Comparison of ENCODE assay signal across 30 cellular contexts in genomic region chr21:34706337-34706736, GRCh38. TPM values are rescaled to one million over a fixed set of nuclear protein-coding genes. Genes with fewer than 3 reads are reported as not detected.
"Had no signal": no experiment of that assay in that cellular context is flagged by ENCODE, and none has a peak within 500 bp of the region (broad histone marks: within the 10 kb centered on the region; RNA-seq: fewer than 3 reads in every experiment).

No MANE protein-coding gene starts in this region.

- H3K9me2 ChIP-seq: SK-N-SH had no signal

- H3K4me2 ChIP-seq: KMS-11, SK-N-SH had no signal

- H3K9ac ChIP-seq: KMS-11, SK-N-SH had no signal

- H3K9me3 Mint-ChIP-seq: activated CD4-positive, alpha-beta T cell treated with anti-CD3 and anti-CD28 coated beads, Interleukin-2, amount 10 ng/mL, durations not matched to agents 7 days and 5 days; activated naive CD4-positive, alpha-beta T cell treated with anti-CD3 and anti-CD28 coated beads, Interleukin-2, amount 50 U/mL, for 24 hours; activated naive CD8-positive, alpha-beta T cell treated with anti-CD3 and anti-CD28 coated beads, Interleukin-2, amount 10 ng/mL, durations not matched to agents 7 days and 5 days; activated T-cell treated with anti-CD3 and anti-CD28 coated beads, Interleukin-2, amount 50 U/mL, for 24 hours; activated T-helper 2 cell treated with anti-CD3 and anti-CD28 coated beads, Interferon-gamma antibody, Interleukin-2, Interleukin-4, amounts not matched to agents 10 μg/mL and 5 μg/mL and 100 μg/mL, durations not matched to agents 14 hours and 24 hours and 36 hours; central memory CD8-positive, alpha-beta T cell; T-helper 1 cell treated with Interleukin-12 subunit alpha and Interleukin-12 subunit beta and Interleukin-4 antibody, amounts not matched to agents 30 μg/mL and 1 μg/mL, for 36 hours; T-helper 2 cell treated with Interferon-gamma antibody and Interleukin-4, amounts not matched to agents 5 μg/mL and 100 μg/mL, for 36 hours had no signal

- H3K27me3 ChIP-seq: ascending aorta, cardiac muscle cell, Peyer's patch, SJSA1 had no signal

- H3K27ac Mint-ChIP-seq: activated CD4-positive, alpha-beta T cell treated with anti-CD3 and anti-CD28 coated beads, Interleukin-2, amount 10 ng/mL, durations not matched to agents 7 days and 5 days; activated CD8-positive, alpha-beta T cell treated with anti-CD3 and anti-CD28 coated beads, Interleukin-2, amount 10 ng/mL, durations not matched to agents 7 days and 5 days; activated naive CD4-positive, alpha-beta T cell treated with anti-CD3 and anti-CD28 coated beads, Interleukin-2, amount 50 U/mL, for 24 hours; activated naive CD8-positive, alpha-beta T cell treated with anti-CD3 and anti-CD28 coated beads, Interleukin-2, amount 10 ng/mL, durations not matched to agents 7 days and 5 days; activated T-cell treated with anti-CD3 and anti-CD28 coated beads, Interleukin-2, amount 50 U/mL, for 24 hours; activated T-helper 2 cell treated with anti-CD3 and anti-CD28 coated beads, Interferon-gamma antibody, Interleukin-2, Interleukin-4, amounts not matched to agents 10 μg/mL and 5 μg/mL and 100 μg/mL, durations not matched to agents 14 hours and 24 hours and 36 hours; T-helper 1 cell treated with Interleukin-12 subunit alpha and Interleukin-12 subunit beta and Interleukin-4 antibody, amounts not matched to agents 30 μg/mL and 1 μg/mL, for 36 hours; T-helper 2 cell treated with Interferon-gamma antibody and Interleukin-4, amounts not matched to agents 5 μg/mL and 100 μg/mL, for 36 hours had no signal

- H3K9me3 ChIP-seq: ascending aorta, Peyer's patch, SJSA1, SK-N-SH had no signal

- H3K4me1 ChIP-seq: ascending aorta, Peyer's patch had no signal

- ATAC-seq: activated CD8-positive, alpha-beta T cell treated with anti-CD3 and anti-CD28 coated beads, Interleukin-2, amount 10 ng/mL, durations not matched to agents 7 days and 5 days; PC-3 had no signal

- H3K36me3 Mint-ChIP-seq: activated naive CD4-positive, alpha-beta T cell treated with anti-CD3 and anti-CD28 coated beads, Interleukin-2, amount 50 U/mL, for 24 hours; activated naive CD8-positive, alpha-beta T cell treated with anti-CD3 and anti-CD28 coated beads, Interleukin-2, amount 10 ng/mL, durations not matched to agents 7 days and 5 days had no signal

- H3K4me3 Mint-ChIP-seq: activated CD4-positive, alpha-beta T cell treated with anti-CD3 and anti-CD28 coated beads, Interleukin-2, amount 10 ng/mL, durations not matched to agents 7 days and 5 days; activated CD8-positive, alpha-beta T cell treated with anti-CD3 and anti-CD28 coated beads, Interleukin-2, amount 10 ng/mL, durations not matched to agents 7 days and 5 days; activated naive CD4-positive, alpha-beta T cell treated with anti-CD3 and anti-CD28 coated beads, Interleukin-2, amount 50 U/mL, for 24 hours; activated naive CD8-positive, alpha-beta T cell treated with anti-CD3 and anti-CD28 coated beads, Interleukin-2, amount 10 ng/mL, durations not matched to agents 7 days and 5 days; activated T-cell treated with anti-CD3 and anti-CD28 coated beads, Interleukin-2, amount 50 U/mL, for 24 hours; central memory CD8-positive, alpha-beta T cell; T-helper 1 cell treated with Interleukin-12 subunit alpha and Interleukin-12 subunit beta and Interleukin-4 antibody, amounts not matched to agents 30 μg/mL and 1 μg/mL, for 36 hours; T-helper 2 cell treated with Interferon-gamma antibody and Interleukin-4, amounts not matched to agents 5 μg/mL and 100 μg/mL, for 36 hours had no signal

- H3K36me3 ChIP-seq: ascending aorta, cardiac muscle cell, Peyer's patch, SJSA1 had no signal

- DNase-seq: activated CD4-positive, alpha-beta T cell treated with anti-CD3 and anti-CD28 coated beads, Interleukin-2, amount 10 ng/mL, durations not matched to agents 7 days and 5 days; activated CD4-positive, alpha-beta T cell treated with anti-CD3 and anti-CD28 coated beads, Interleukin-2, amount 50 U/mL, for 48 hours; activated CD8-positive, alpha-beta T cell treated with anti-CD3 and anti-CD28 coated beads, Interleukin-2, amount 10 ng/mL, durations not matched to agents 7 days and 5 days; activated gamma-delta T cell; activated naive CD4-positive, alpha-beta T cell treated with Interleukin-2 at 50 U/mL for 16 hours; activated naive CD8-positive, alpha-beta T cell treated with anti-CD3 and anti-CD28 coated beads, Interleukin-2, amount 10 ng/mL, durations not matched to agents 7 days and 5 days; activated T-cell treated with anti-CD3 and anti-CD28 coated beads, Interleukin-2, amount 50 U/mL, for 24 hours; amygdala; NCI-H1105 treated with DMSO at 0.1 percent for 48 hours; NCI-H1436; NCI-H1694; NCI-H1930; NCI-H345; NCI-H524 treated with DMSO at 0.1 percent for 48 hours; PC-3; Peyer's patch; RPMI8226; SHP77 treated with DMSO at 0.1 percent for 48 hours; SK-N-SH had no signal

- H3K27me3 Mint-ChIP-seq: activated naive CD4-positive, alpha-beta T cell treated with anti-CD3 and anti-CD28 coated beads, Interleukin-2, amount 50 U/mL, for 24 hours had no signal

- H3K4me3 ChIP-seq: ascending aorta, cardiac muscle cell, Peyer's patch, SJSA1 had no signal

RNA-seq across cellular contexts. Expression of gene CLIC6, which starts 37.5 kb away (rescaled TPM):
- total RNA-seq: activated CD4-positive, alpha-beta T cell treated with anti-CD3 and anti-CD28 coated beads, Interleukin-2, amount 10 ng/mL, durations not matched to agents 7 days and 5 days; cardiac muscle cell; LHCN-M2; NCI-H460; PC-3; SJSA1 had no signal
